Comparison of ENCODE assay signal across 29 cellular contexts in genomic region chr11:62186195-62186594, GRCh38. TPM values are rescaled to one million over a fixed set of nuclear protein-coding genes. Genes with fewer than 3 reads are reported as not detected.
DNase-seq lines count a peak whose midpoint lies in the region; ATAC-seq and TF ChIP-seq lines count a peak whose summit lies in the region.
"Had no signal": no experiment of that assay in that cellular context is flagged by ENCODE, and none has a peak within 500 bp of the region (broad histone marks: within the 10 kb centered on the region; RNA-seq: fewer than 3 reads in every experiment).

No MANE protein-coding gene starts in this region.

- intact Hi-C loops in left ventricle myocardium inferior (cut with micrococcal nuclease): no loop called here

- peak; percentile 8 for DNase-seq in DMS53 treated with DMSO at 0.1 percent for 48 hours (lab: John Stamatoyannopoulos, UW; ENCODE audit: unreplicated experiment)
- peak; percentile 82 for DNase-seq in NCI-H1092 (lab: John Stamatoyannopoulos, UW)
- DNase-seq in NCI-H2196 treated with DMSO at 0.1 percent for 48 hours (lab: John Stamatoyannopoulos, UW; ENCODE audit: unreplicated experiment): peak; percentile 10
- DNase-seq in left ventricle myocardium inferior: peak; percentile 29
- no peak for DNase-seq in anterior cingulate cortex (lab: John Stamatoyannopoulos, UW)
- no peak for DNase-seq in NCI-H1105 treated with DMSO at 0.1 percent for 48 hours (lab: John Stamatoyannopoulos, UW)
- DNase-seq: activated CD4-positive, alpha-beta memory T cell treated with anti-CD3 and anti-CD28 coated beads, Interleukin-2, amount 10 ng/mL, durations not matched to agents 7 days and 5 days; activated CD4-positive, alpha-beta T cell treated with anti-CD3 and anti-CD28 coated beads for 1 hour; activated CD8-positive, alpha-beta memory T cell treated with anti-CD3 and anti-CD28 coated beads, Interleukin-2, amount 50 U/mL, for 4 hours; activated naive CD4-positive, alpha-beta T cell; activated naive CD8-positive, alpha-beta T cell treated with anti-CD3 and anti-CD28 coated beads, Interleukin-2, amount 50 U/mL, for 24 hours; COR-L47; glutamatergic neuron; left lung; NCI-H1436; pancreas; PC-3; SHP77; upper lobe of left lung had no signal

- H3K4me1 ChIP-seq in left ventricle myocardium inferior: peaks cover 9% of the 10 kb centered on the region
- H3K4me1 ChIP-seq: BLaER1 treated with 17β-estradiol and CSF1 and Interleukin-3, amounts not matched to agents 10 nM and 100 nM; left lung; pancreas; upper lobe of left lung had no signal

- no peak for TF ChIP-seq CTCF in left ventricle myocardium inferior (IDR thresholded peaks at IDR 0.05; ENCODE audit: borderline replicate concordance)

- peak overlapping the region; percentile 36 for H3K27ac ChIP-seq in left ventricle myocardium inferior (replicated peaks)
- H3K27ac ChIP-seq: BLaER1 treated with 17β-estradiol and CSF1 and Interleukin-3, amounts not matched to agents 10 nM and 100 nM; left lung; neural progenitor cell; pancreas; upper lobe of left lung had no signal

- peaks cover 7% of the 10 kb centered on the region for H3K9me3 ChIP-seq in left ventricle myocardium inferior (replicated peaks)
- H3K9me3 ChIP-seq: pancreas had no signal

- H3K4me3 ChIP-seq in left ventricle myocardium inferior: no peak overlapping the region
- H3K4me3 ChIP-seq: BLaER1 treated with 17β-estradiol and CSF1 and Interleukin-3, amounts not matched to agents 10 nM and 100 nM; left lung; neural progenitor cell; pancreas; upper lobe of left lung had no signal

- ATAC-seq in GM21390 (IDR thresholded peaks at IDR 0.05; ENCODE audit: unreplicated experiment): no peak
- ATAC-seq: activated naive CD8-positive, alpha-beta T cell treated with anti-CD3 and anti-CD28 coated beads, Interleukin-2, amount 50 U/mL, for 24 hours; left lung; pancreas; PC-3; stimulated activated memory B cell treated with anti-CD40 and anti-IgM and Interleukin-4, amounts not matched to agents 10 μg/mL and 1 μg/mL and 100 μg/mL, for 72 hours had no signal

- peaks cover 51% of the 10 kb centered on the region for H3K27me3 ChIP-seq in left ventricle myocardium inferior (ENCODE audit: low read depth)
- H3K27me3 ChIP-seq: BLaER1 treated with 17β-estradiol and CSF1 and Interleukin-3, amounts not matched to agents 10 nM and 100 nM; neural progenitor cell; pancreas had no signal

- H3K36me3 ChIP-seq in left ventricle myocardium inferior: no peaks in the 10 kb centered on the region
- H3K36me3 ChIP-seq: BLaER1 treated with 17β-estradiol and CSF1 and Interleukin-3, amounts not matched to agents 10 nM and 100 nM; left lung; neural progenitor cell; pancreas; upper lobe of left lung had no signal

RNA-seq across cellular contexts. Expression of gene SCGB1D1, which starts 3.8 kb away (rescaled TPM):
- not detected for total RNA-seq in left ventricle myocardium inferior
- total RNA-seq: activated CD4-positive, alpha-beta memory T cell treated with anti-CD3 and anti-CD28 coated beads, Interleukin-2, amount 10 ng/mL, durations not matched to agents 7 days and 5 days; HT-29; left lung; mesenteric fat pad; NCI-H460; pancreas; PC-3; renal cortical epithelial cell; skeletal muscle tissue; subcutaneous adipose tissue; upper lobe of left lung had no signal

RNA-seq across cellular contexts. Expression of gene SCGB2A1, which starts 22.3 kb away (rescaled TPM):
- total RNA-seq in left ventricle myocardium inferior: not detected
- total RNA-seq: activated CD4-positive, alpha-beta memory T cell treated with anti-CD3 and anti-CD28 coated beads, Interleukin-2, amount 10 ng/mL, durations not matched to agents 7 days and 5 days; HT-29; mesenteric fat pad; NCI-H460; PC-3; renal cortical epithelial cell; skeletal muscle tissue; subcutaneous adipose tissue had no signal

RNA-seq across cellular contexts. Expression of gene SCGB1D2, which starts 55.8 kb away (rescaled TPM):
- total RNA-seq in left ventricle myocardium inferior: 1.6 TPM
- total RNA-seq: activated CD4-positive, alpha-beta memory T cell treated with anti-CD3 and anti-CD28 coated beads, Interleukin-2, amount 10 ng/mL, durations not matched to agents 7 days and 5 days; HT-29; left lung; mesenteric fat pad; NCI-H460; PC-3; renal cortical epithelial cell; skeletal muscle tissue; subcutaneous adipose tissue; upper lobe of left lung had no signal

Comparison
In these comparisons a context has a peak if more than half of its experiments do, and no peak if none do; other contexts are left out.
1. DNase-seq: peak in DMS53 treated with DMSO at 0.1 percent for 48 hours (single experiment), NCI-H1092 (single experiment), NCI-H2196 treated with DMSO at 0.1 percent for 48 hours (single experiment) and left ventricle myocardium inferior (single experiment); none in anterior cingulate cortex (0 of 58) and NCI-H1105 treated with DMSO at 0.1 percent for 48 hours (single experiment).